In the genomic region with DNA sequence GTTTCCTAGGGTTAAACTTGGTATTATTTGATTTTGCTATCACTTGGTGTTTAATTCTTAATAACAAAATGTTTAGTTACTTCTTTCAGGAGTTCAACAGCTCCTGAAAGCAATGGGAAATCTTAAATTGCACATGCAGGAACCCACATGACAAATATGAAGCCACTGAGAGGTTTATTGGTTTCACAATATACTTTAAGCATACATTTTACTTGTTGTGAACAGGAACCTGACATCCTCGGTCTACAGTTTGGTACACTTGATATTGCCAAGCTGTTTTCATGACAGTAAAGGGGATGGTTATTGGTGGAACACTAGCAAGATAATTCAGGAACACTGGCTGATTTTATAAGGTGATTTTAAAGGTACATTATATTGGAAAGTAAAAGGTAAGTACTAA, we compare ENCODE assay signal across 16 cellular contexts. TPM values are rescaled to one million over a fixed set of nuclear protein-coding genes. Genes with fewer than 3 reads are reported as not detected.
DNase-seq lines count a peak whose midpoint lies in the region; ATAC-seq, FAIRE-seq and TF ChIP-seq lines count a peak whose summit lies in the region.
"Had no signal": no experiment of that assay in that cellular context is flagged by ENCODE, and none has a peak within 500 bp of the region (broad histone marks: within the 10 kb centered on the region; RNA-seq: fewer than 3 reads in every experiment).

No MANE protein-coding gene starts in this region.

- BruUV-seq in endothelial cell of umbilical vein (replicated peaks; lab: Mats Ljungman, UMichigan), result no TSS peak

- H3K79me2 ChIP-seq in endothelial cell of umbilical vein (ENCODE audit: control insufficient read depth, insufficient read depth, low read length), result peaks cover 43% of the 10 kb centered on the region

- TF ChIP-seq CTCF in endothelial cell of umbilical vein (IDR thresholded peaks at IDR 0.05; ENCODE audit: extremely low read depth in 1 of 2, insufficient read depth in 1 of 2, low read depth in 1 of 2, low read length in 2 of 2) (no peak), transverse colon (IDR thresholded peaks at IDR 0.05) (no peak)

- peaks cover 37% of the 10 kb centered on the region for H3K4me1 ChIP-seq in SJSA1 (replicated peaks)
- peaks cover 49% of the 10 kb centered on the region for H3K4me1 ChIP-seq in endothelial cell of umbilical vein (ENCODE audit: control insufficient read depth, extremely low read depth, insufficient read depth, low read length)
- peaks cover 19 to 58% (median 35%) of the 10 kb centered on the region in 4 donors for H3K4me1 ChIP-seq in transverse colon

- DNase-seq in activated naive CD4-positive, alpha-beta T cell treated with anti-CD3 and anti-CD28 coated beads for 36 hours, result no peak
- no peak for DNase-seq in activated naive CD4-positive, alpha-beta T cell treated with Interleukin-2 at 50 U/mL for 16 hours
- no peak for DNase-seq in SJSA1 (ENCODE audit: low read depth in 1 of 2, low spot score in 2 of 2)
- DNase-seq in endothelial cell of umbilical vein (ENCODE audit: low read depth, low spot score), result no peak
- DNase-seq in transverse colon, result no peak
- DNase-seq in HT-29 (ENCODE audit: low spot score), result no peak
- DNase-seq in LoVo (ENCODE audit: low spot score), result no peak
- DNase-seq: anterior cingulate cortex, cortex of kidney, DMS79, mesendoderm, NCI-H1694 treated with DMSO at 0.1 percent for 48 hours, NCI-H524 had no signal

- WGBS in transverse colon (ENCODE audit: low coverage in 1 of 2), 2 donors, result 57 to 88% methylated on average over 1 of the region's 1 CpG

- dilution Hi-C loops in endothelial cell of umbilical vein (cut with MboI; ENCODE audit: extremely low pct_ligation_motif_present, low sequenced_read_pairs), result no loop called here

- POLR2A ChIA-PET in endothelial cell of umbilical vein (lab: Charles Lee), result no interaction called here

- H3K36me3 Mint-ChIP-seq in activated naive CD4-positive, alpha-beta T cell treated with anti-CD3 and anti-CD28 coated beads for 36 hours (ENCODE audit: low read depth), result peaks cover 62% of the 10 kb centered on the region

- peaks cover 84% of the 10 kb centered on the region for H3K4me1 Mint-ChIP-seq in activated naive CD4-positive, alpha-beta T cell treated with anti-CD3 and anti-CD28 coated beads for 36 hours (ENCODE audit: low read depth)

- no peak for FAIRE-seq in endothelial cell of umbilical vein (lab: Jason Lieb, UNC)

- no peak overlapping the region for H3K9ac ChIP-seq in endothelial cell of umbilical vein (replicated peaks; ENCODE audit: extremely low read depth, insufficient read depth, low read length)

- H3K4me3 Mint-ChIP-seq in activated naive CD4-positive, alpha-beta T cell treated with anti-CD3 and anti-CD28 coated beads for 36 hours, result no peak overlapping the region

- intact Hi-C loops in activated naive CD4-positive, alpha-beta T cell treated with anti-CD3 and anti-CD28 coated beads for 36 hours (cut with micrococcal nuclease), result no loop called here
- intact Hi-C loops in endothelial cell of umbilical vein (cut with micrococcal nuclease), result loop anchor here (5.0 kb wide), 3 partner anchors 80 to 210 kb away; no protein-coding TSS in a partner anchor
- intact Hi-C loops in transverse colon (cut with DNase I; ENCODE audit: low total_unique reads), result no loop called here

- H3K36me3 ChIP-seq in SJSA1 (no peaks in the 10 kb centered on the region), endothelial cell of umbilical vein (ENCODE audit: control insufficient read depth in 2 of 2, extremely low read depth in 1 of 2, insufficient read depth in 2 of 2, low read length in 2 of 2) (peaks cover 0 to 6% of the 10 kb centered on the region in 2 experiments), transverse colon (no peaks in the 10 kb centered on the region)
- H3K36me3 ChIP-seq: thoracic aorta had no signal

- peak overlapping the region; percentile 99 for H3K27ac ChIP-seq in SJSA1
- H3K27ac ChIP-seq in endothelial cell of umbilical vein (ENCODE audit: insufficient read depth, low read depth, low read length), result no peak overlapping the region
- H3K27ac ChIP-seq in transverse colon, result peak overlapping the region in 3 of 4 donors; percentile 54 to 73 (median 66)
- H3K27ac ChIP-seq: RWPE1 had no signal

- H3K27me3 ChIP-seq in SJSA1 (replicated peaks) (no peaks in the 10 kb centered on the region), endothelial cell of umbilical vein (ENCODE audit: control insufficient read depth in 2 of 2, insufficient read depth in 2 of 2, low read length in 2 of 2) (no peaks in the 10 kb centered on the region), transverse colon (no peaks in the 10 kb centered on the region)

- no peak for ATAC-seq in HG02588 (IDR thresholded peaks at IDR 0.05; ENCODE audit: unreplicated experiment)

- H3K9me1 ChIP-seq in endothelial cell of umbilical vein (replicated peaks; ENCODE audit: control insufficient read depth, extremely low read depth, insufficient read depth, low read length), result no peaks in the 10 kb centered on the region

- CTCF ChIA-PET in activated naive CD4-positive, alpha-beta T cell treated with anti-CD3 and anti-CD28 coated beads for 36 hours (lab: Charles Lee), result no interaction called here
- CTCF ChIA-PET in endothelial cell of umbilical vein (lab: Charles Lee), result interaction anchor here (1.3 to 1.9 kb wide), 3 partner anchors 40 to 799 kb away, joined by 3 to 5 read pairs (median 4); no protein-coding TSS in a partner anchor

- H4K20me1 ChIP-seq in endothelial cell of umbilical vein (replicated peaks; ENCODE audit: control insufficient read depth, extremely low read depth, insufficient read depth, low read length), result no peaks in the 10 kb centered on the region

- H3K4me3 ChIP-seq in SJSA1, result no peak overlapping the region
- no peak overlapping the region for H3K4me3 ChIP-seq in endothelial cell of umbilical vein (replicated peaks in 1 of 3; ENCODE audit: insufficient read depth in 1 of 3, low read depth in 1 of 3, low read length in 3 of 3)
- H3K4me3 ChIP-seq in transverse colon, result no peak overlapping the region
- H3K4me3 ChIP-seq: thoracic aorta had no signal

- TF ChIP-seq POLR2A in endothelial cell of umbilical vein (IDR thresholded peaks at IDR 0.05; ENCODE audit: low read depth, low read length) (no peak), transverse colon (IDR thresholded peaks at IDR 0.05) (no peak)

- H3K9me3 Mint-ChIP-seq in activated naive CD4-positive, alpha-beta T cell treated with anti-CD3 and anti-CD28 coated beads for 36 hours, result no peaks in the 10 kb centered on the region

- no peak for TF ChIP-seq EP300 in transverse colon (IDR thresholded peaks at IDR 0.05; ENCODE audit: low read depth)

- H3K9me3 ChIP-seq in SJSA1 (replicated peaks) (no peaks in the 10 kb centered on the region), endothelial cell of umbilical vein (replicated peaks; ENCODE audit: control insufficient read depth, insufficient read depth, low read length) (no peaks in the 10 kb centered on the region), transverse colon (no peaks in the 10 kb centered on the region)
- H3K9me3 ChIP-seq: thoracic aorta had no signal

- H3K27ac Mint-ChIP-seq in activated naive CD4-positive, alpha-beta T cell treated with anti-CD3 and anti-CD28 coated beads for 36 hours, result peak overlapping the region; percentile 100

- in situ Hi-C loops in transverse colon (cut with MboI; ENCODE audit: low pct_ligation_motif_present in 1 of 4, low pct_unique_long_range_greater_than_20kb in 1 of 4, low sequenced_read_pairs in 3 of 4), result no loop called here

- H2AFZ ChIP-seq in endothelial cell of umbilical vein (ENCODE audit: low read depth, low read length), result no peak overlapping the region

- peak overlapping the region; percentile 75 for H3K4me2 ChIP-seq in endothelial cell of umbilical vein (ENCODE audit: insufficient read depth, low read length)

- no peaks in the 10 kb centered on the region for H3K27me3 Mint-ChIP-seq in activated naive CD4-positive, alpha-beta T cell treated with anti-CD3 and anti-CD28 coated beads for 36 hours (ENCODE audit: low read depth)

TF ChIP-seq in endothelial cell of umbilical vein, 7 proteins besides CTCF, POLR2A, EP300 and RAD21:
- TF ChIP-seq FOS (IDR thresholded peaks at IDR 0.05; ENCODE audit: borderline replicate concordance, insufficient read depth, low read length) (no peak), JUN (IDR thresholded peaks at IDR 0.05; ENCODE audit: borderline replicate concordance, insufficient read depth, insufficient read length, low read depth) (no peak), MYC (IDR thresholded peaks at IDR 0.05; ENCODE audit: low read depth, low read length) (no peak), POLR2AphosphoS5 (IDR thresholded peaks at IDR 0.05; ENCODE audit: insufficient read depth, low read depth, low read length) (no peak), EZH2 (IDR thresholded peaks at IDR 0.05; ENCODE audit: borderline replicate concordance, low read depth, low read length, severe bottlenecking) (no peak), GATA2 (IDR thresholded peaks at IDR 0.05; ENCODE audit: insufficient read depth, insufficient read length, low read depth, low read length) (no peak)
- TF ChIP-seq, protein P1, sequence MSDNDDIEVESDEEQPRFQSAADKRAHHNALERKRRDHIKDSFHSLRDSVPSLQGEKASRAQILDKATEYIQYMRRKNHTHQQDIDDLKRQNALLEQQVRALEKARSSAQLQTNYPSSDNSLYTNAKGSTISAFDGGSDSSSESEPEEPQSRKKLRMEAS (IDR thresholded peaks at IDR 0.05; ENCODE audit: insufficient read depth, insufficient read length), result no peak

RNA-seq across cellular contexts. Expression of a gene that starts 46.2 kb away (rescaled TPM):
- total RNA-seq in activated naive CD4-positive, alpha-beta T cell treated with anti-CD3 and anti-CD28 coated beads for 36 hours, result 100 to 1,000 TPM; 105 to 110 TPM
- 9.7 and 15.6 TPM in 2 replicates for total RNA-seq in SJSA1 (2014; rRNA removed; shearing (Covaris generic))
- 81.0 and 86.4 TPM in 2 replicates for total RNA-seq in endothelial cell of umbilical vein
- polyA plus RNA-seq in endothelial cell of umbilical vein, result 17.2 and 23.6 TPM in 2 replicates
- 16.7 TPM in 2 replicates for polyA plus RNA-seq in endothelial cell of umbilical vein (2011; cell fraction: cytosol; rRNA removed)
- polyA plus RNA-seq in endothelial cell of umbilical vein (2011; cell fraction: nucleus; rRNA removed), result 30.9 and 38.9 TPM in 2 replicates
- 56.7 and 79.2 TPM in 2 replicates for polyA plus RNA-seq in endothelial cell of umbilical vein (2012)
- 76.5 and 103 TPM in 2 replicates for polyA minus RNA-seq in endothelial cell of umbilical vein
- 212 TPM for polyA minus RNA-seq in endothelial cell of umbilical vein (2011; cell fraction: cytosol; rRNA and poly(A)+ RNA removed)
- polyA minus RNA-seq in endothelial cell of umbilical vein (2011; cell fraction: nucleus; rRNA and poly(A)+ RNA removed), result 70.3 and 93.2 TPM in 2 replicates
- 100 to 1,000 TPM in 3 of 4 donors, 10 to 100 TPM in 1; 36.8 to 139 (median 117) TPM for total RNA-seq in transverse colon
- 57.1 and 58.6 TPM in 2 replicates for total RNA-seq in HT-29 (2014; rRNA removed; shearing (Covaris generic))
